8 cellular contexts compared by ENCODE assay signal in genomic region chr9:96856363-96857286, GRCh38. TPM values are rescaled to one million over a fixed set of nuclear protein-coding genes. Genes with fewer than 3 reads are reported as not detected.
DNase-seq lines count a peak whose midpoint lies in the region; ATAC-seq and TF ChIP-seq lines count a peak whose summit lies in the region.

No MANE protein-coding gene starts in this region.

- peak; percentile 93 for TF ChIP-seq CTCF in lower lobe of right lung (IDR thresholded peaks at IDR 0.05)

- intact Hi-C loops in lower lobe of right lung (cut with DNase I) = loop anchor here (5.0 kb wide), 1 partner anchor 546 kb away; no protein-coding TSS in a partner anchor

- ATAC-seq in HG03060 (IDR thresholded peaks at IDR 0.05; ENCODE audit: low read depth, unreplicated experiment) (peak; percentile 32), lower lobe of right lung (peak; percentile 74 to 81)

- no peaks in the 10 kb centered on the region for H3K27me3 ChIP-seq in lower lobe of right lung (ENCODE audit: low read depth)

- no peak overlapping the region for H3K27ac ChIP-seq in lower lobe of right lung

- no peaks in the 10 kb centered on the region for H3K9me3 ChIP-seq in lower lobe of right lung

- H3K4me3 ChIP-seq in lower lobe of right lung = no peak overlapping the region

- peak; percentile 46 to 75 (median 54) for DNase-seq in NCI-H1417 (lab: John Stamatoyannopoulos, UW)
- DNase-seq in NCI-H1417 treated with DMSO at 0.1 percent for 48 hours (lab: John Stamatoyannopoulos, UW) = no peak
- peak; percentile 33 for DNase-seq in NCI-H345 treated with DMSO at 0.1 percent for 48 hours (lab: John Stamatoyannopoulos, UW; ENCODE audit: unreplicated experiment)
- DNase-seq in activated CD4-positive, CD25-positive, alpha-beta regulatory T cell treated with anti-CD3 and anti-CD28 coated beads, Interleukin-2, amount 50 U/mL, for 72 hours = peak; percentile 59
- peak; percentile 62 for DNase-seq in dedifferentiated amniotic fluid mesenchymal stem cell (ENCODE audit: extremely low spot score)
- peak; percentile 65 for DNase-seq in lower lobe of right lung
- DNase-seq in stimulated activated CD8-positive, alpha-beta memory T cell treated with anti-CD3 and anti-CD28 coated beads, Interleukin-12 subunit alpha, Interleukin-12 subunit beta, amount 100 ng/mL, for 4 hours (ENCODE audit: low read depth) = peak; percentile 41

- H3K4me1 ChIP-seq in lower lobe of right lung = peaks cover 27% of the 10 kb centered on the region

- H3K36me3 ChIP-seq in lower lobe of right lung = no peaks in the 10 kb centered on the region

RNA-seq across cellular contexts. Expression of gene ZNF782, which starts 2.3 kb away (rescaled TPM):
- 6.4 TPM for total RNA-seq in lower lobe of right lung
